Comparison of ENCODE assay signal across 11 cellular contexts in genomic region chr6:109397020-109397419, GRCh38. TPM values are rescaled to one million over a fixed set of nuclear protein-coding genes. Genes with fewer than 3 reads are reported as not detected.
DNase-seq lines count a peak whose midpoint lies in the region; ATAC-seq and TF ChIP-seq lines count a peak whose summit lies in the region.
"Had no signal": no experiment of that assay in that cellular context is flagged by ENCODE, and none has a peak within 500 bp of the region (broad histone marks: within the 10 kb centered on the region; RNA-seq: fewer than 3 reads in every experiment).

No MANE protein-coding gene starts in this region.

- intact Hi-C loops in heart right ventricle (cut with DNase I) = loop anchor here in 1 of 10 donors (10.0 kb wide), 1 partner anchor 852 kb away; no protein-coding TSS in a partner anchor

- H3K9me3 Mint-ChIP-seq in type B pancreatic cell = no peaks in the 10 kb centered on the region
- H3K9me3 Mint-ChIP-seq: CD4-positive, CD25-positive, alpha-beta regulatory T cell had no signal

- H3K36me3 Mint-ChIP-seq in type B pancreatic cell = no peaks in the 10 kb centered on the region

- peak in 6 of 9 donors; percentile 23 to 53 (median 37) for TF ChIP-seq CTCF in heart right ventricle (IDR thresholded peaks at IDR 0.05)
- peak; percentile 25 for TF ChIP-seq CTCF in type B pancreatic cell (conservative IDR thresholded peaks at IDR 0.05)

- no peaks in the 10 kb centered on the region for H3K9me3 ChIP-seq in heart right ventricle

- H3K4me1 ChIP-seq in heart right ventricle = no peaks in the 10 kb centered on the region

- H3K27ac Mint-ChIP-seq in type B pancreatic cell = no peak overlapping the region

- 76 to 79% methylated on average over 4 of the region's 4 CpGs for WGBS in heart right ventricle, 2 donors

- no peaks in the 10 kb centered on the region for H3K27me3 Mint-ChIP-seq in type B pancreatic cell

- ATAC-seq in heart right ventricle = peak in 5 of 8 donors; percentile 30 to 59 (median 47)
- no peak for ATAC-seq in GM18873 (IDR thresholded peaks at IDR 0.05; ENCODE audit: low FRiP score, unreplicated experiment)

- no peak overlapping the region for H3K27ac ChIP-seq in heart right ventricle

- H3K4me3 Mint-ChIP-seq in type B pancreatic cell = no peak overlapping the region
- H3K4me3 Mint-ChIP-seq: CD4-positive, CD25-positive, alpha-beta regulatory T cell had no signal

- no peaks in the 10 kb centered on the region for H3K27me3 ChIP-seq in heart right ventricle

- no peaks in the 10 kb centered on the region for H3K36me3 ChIP-seq in heart right ventricle

- DNase-seq in NOMO-1 treated with DMSO at 0.1 percent for 48 hours (lab: John Stamatoyannopoulos, UW; ENCODE audit: unreplicated experiment) (peak; percentile 48), NOMO-1 treated with dmso at 0.1 percent for 144 hours (lab: John Stamatoyannopoulos, UW; ENCODE audit: unreplicated experiment) (no peak), SKM-1 treated with dmso at 0.1 percent for 144 hours (lab: John Stamatoyannopoulos, UW; ENCODE audit: unreplicated experiment) (peak; percentile 19), heart right ventricle (no peak), type B pancreatic cell (ENCODE audit: extremely low spot score, unreplicated experiment) (no peak), A172 (ENCODE audit: low spot score) (no peak), mucosa of gallbladder (ENCODE audit: low spot score) (no peak)
- DNase-seq: activated effector memory CD4-positive, alpha-beta T cell treated with Interleukin-2 at 50 U/mL for 16 hours; CD4-positive, CD25-positive, alpha-beta regulatory T cell; stimulated activated naive CD4-positive, alpha-beta T cell had no signal

- H3K4me3 ChIP-seq in heart right ventricle = no peak overlapping the region

- H3K4me1 Mint-ChIP-seq in type B pancreatic cell (ENCODE audit: unreplicated experiment) = no peaks in the 10 kb centered on the region

RNA-seq across cellular contexts. Expression of gene CD164, which starts 14.8 kb away (rescaled TPM):
- total RNA-seq in heart right ventricle (100 to 1,000 TPM; 106 to 180 (median 130) TPM), type B pancreatic cell (ENCODE audit: low replicate concordance) (230 and 298 TPM in 2 replicates), mucosa of gallbladder (606 TPM)
- polyA plus RNA-seq in heart right ventricle = 100 to 1,000 TPM in 1 of 2 donors, 10 to 100 TPM in 1; 88.5 to 138 TPM
- 140 and 193 TPM in 2 replicates for total RNA-seq in A172 (2014; rRNA removed; shearing (Covaris generic))

RNA-seq across cellular contexts. Expression of gene PPIL6, which starts 43.4 kb away (rescaled TPM):
- total RNA-seq in heart right ventricle (1 to 10 TPM; 1.4 to 5.2 (median 3.0) TPM), type B pancreatic cell (ENCODE audit: low replicate concordance) (3.4 and 6.1 TPM in 2 replicates), mucosa of gallbladder (2.6 TPM)
- 1 to 10 TPM in 1 of 2 donors, under 1 TPM in 1; 0.44 to 2.0 TPM for polyA plus RNA-seq in heart right ventricle
- 1.7 and 2.4 TPM in 2 replicates for total RNA-seq in A172 (2014; rRNA removed; shearing (Covaris generic))

RNA-seq across cellular contexts. Expression of gene SMPD2, which starts 43.5 kb away (rescaled TPM):
- total RNA-seq in heart right ventricle (1 to 10 TPM; 2.1 to 6.4 (median 3.8) TPM), type B pancreatic cell (ENCODE audit: low replicate concordance) (13.7 and 23.5 TPM in 2 replicates), mucosa of gallbladder (23.2 TPM)
- polyA plus RNA-seq in heart right ventricle = 1 to 10 TPM; 4.8 to 8.9 TPM
- 9.1 and 13.1 TPM in 2 replicates for total RNA-seq in A172 (2014; rRNA removed; shearing (Covaris generic))

RNA-seq across cellular contexts. Expression of gene MICAL1, which starts 58.6 kb away (rescaled TPM):
- total RNA-seq in heart right ventricle (10 to 100 TPM in 2 of 10 donors, 1 to 10 TPM in 8; 2.4 to 11.5 (median 4.9) TPM), type B pancreatic cell (ENCODE audit: low replicate concordance) (27.7 and 49.7 TPM in 2 replicates), mucosa of gallbladder (71.8 TPM)
- 10 to 100 TPM; 10.2 to 24.0 TPM for polyA plus RNA-seq in heart right ventricle
- total RNA-seq in A172 (2014; rRNA removed; shearing (Covaris generic)) = 34.2 and 37.3 TPM in 2 replicates

Comparison
In these comparisons a context has a peak if more than half of its experiments do, and no peak if none do; other contexts are left out.
1. DNase-seq: peak in NOMO-1 treated with DMSO at 0.1 percent for 48 hours (single experiment) and SKM-1 treated with dmso at 0.1 percent for 144 hours (single experiment); none in NOMO-1 treated with dmso at 0.1 percent for 144 hours (single experiment), heart right ventricle (0 of 2), type B pancreatic cell (single experiment), A172 (single experiment) and mucosa of gallbladder (single experiment).